Comparison of ENCODE assay signal across 18 cellular contexts in the genomic region with DNA sequence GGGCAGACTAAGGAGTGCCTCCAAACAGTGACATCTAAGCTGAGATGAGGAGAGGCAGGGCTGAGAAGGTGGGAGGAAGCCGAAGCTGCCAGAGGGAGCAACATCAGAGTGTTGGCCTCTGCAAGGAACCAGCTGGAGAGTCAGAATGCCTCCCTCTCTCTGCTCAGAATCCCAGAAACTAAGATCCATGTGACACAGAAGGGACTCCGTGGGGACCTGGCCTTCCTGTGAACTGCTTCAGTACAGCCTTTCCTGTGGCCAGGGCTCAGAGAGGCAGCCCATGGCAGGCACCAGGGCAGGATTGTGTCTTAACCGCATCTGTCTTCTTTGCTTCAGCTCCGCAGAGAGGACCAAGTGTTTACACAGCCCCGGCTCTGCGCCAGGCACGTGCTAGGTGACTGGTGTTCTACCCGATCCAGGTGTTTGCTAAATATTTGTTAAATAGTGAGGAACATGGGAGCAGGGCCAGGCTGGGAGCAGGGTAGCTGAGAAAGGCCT. TPM values are rescaled to one million over a fixed set of nuclear protein-coding genes. Genes with fewer than 3 reads are reported as not detected.
DNase-seq lines count a peak whose midpoint lies in the region; ATAC-seq lines count a peak whose summit lies in the region.
"Had no signal": no experiment of that assay in that cellular context is flagged by ENCODE, and none has a peak within 500 bp of the region (broad histone marks: within the 10 kb centered on the region; RNA-seq: fewer than 3 reads in every experiment).

No MANE protein-coding gene starts in this region.

- intact Hi-C loops in left ventricle myocardium superior (cut with micrococcal nuclease) = no loop called here
- intact Hi-C loops in sciatic nerve (cut with DNase I) = no loop called here

- ATAC-seq in left ventricle myocardium superior = peak; percentile 36
- peak; percentile 35 for ATAC-seq in sciatic nerve
- no peak for ATAC-seq in stimulated activated naive CD8-positive, alpha-beta T cell treated with anti-CD3 and anti-CD28 coated beads, Interleukin-15, Interleukin-2, amounts not matched to agents 100 U/mL and 50 U/mL, for 24 hours
- no peak for ATAC-seq in GM18858 (IDR thresholded peaks at IDR 0.05; ENCODE audit: unreplicated experiment)
- ATAC-seq: effector memory CD8-positive, alpha-beta T cell; SK-N-SH treated with all-trans-retinoic acid at 6 μM for 48 hours had no signal

- DNase-seq in NCI-H1092 treated with DMSO at 0.1 percent for 48 hours (lab: John Stamatoyannopoulos, UW) (peak; percentile 42), NCI-H774 (lab: John Stamatoyannopoulos, UW) (peak; percentile 76), left ventricle myocardium superior (no peak), sciatic nerve (ENCODE audit: low spot score) (no peak), NCI-H187 (lab: John Stamatoyannopoulos, UW) (no peak), C1 segment of cervical spinal cord (lab: John Stamatoyannopoulos, UW) (no peak)
- DNase-seq in stimulated activated naive CD8-positive, alpha-beta T cell treated with anti-CD3 and anti-CD28 coated beads, Interleukin-15, Interleukin-2, amounts not matched to agents 100 U/mL and 50 U/mL, for 24 hours = no peak
- DNase-seq: activated CD4-positive, alpha-beta T cell treated with anti-CD3 and anti-CD28 coated beads for 48 hours; activated effector memory CD4-positive, alpha-beta T cell treated with anti-CD3 and anti-CD28 coated beads, Interleukin-2, amount 50 U/mL, for 16 hours; DMS53; effector memory CD8-positive, alpha-beta T cell; GM23248; OCI-M1; small intestine had no signal

RNA-seq across cellular contexts. Expression of a gene that starts 33.5 kb away (rescaled TPM):
- total RNA-seq in left ventricle myocardium superior = 0.47 TPM
- 1.4 TPM for total RNA-seq in sciatic nerve
- total RNA-seq: GM23248, NCI-H460 had no signal

RNA-seq across cellular contexts. Expression of a gene that starts 58.1 kb away (rescaled TPM):
- 7.1 TPM for total RNA-seq in left ventricle myocardium superior
- total RNA-seq in sciatic nerve = 45.2 TPM
- total RNA-seq: GM23248, NCI-H460, osteoblast had no signal

Comparison
In these comparisons a context has a peak if more than half of its experiments do, and no peak if none do; other contexts are left out.
1. DNase-seq: peak in NCI-H1092 treated with DMSO at 0.1 percent for 48 hours (single experiment) and NCI-H774 (single experiment); none in left ventricle myocardium superior (single experiment), sciatic nerve (single experiment), stimulated activated naive CD8-positive, alpha-beta T cell treated with anti-CD3 and anti-CD28 coated beads, Interleukin-15, Interleukin-2, amounts not matched to agents 100 U/mL and 50 U/mL, for 24 hours (single experiment), NCI-H187 (0 of 2) and C1 segment of cervical spinal cord (0 of 14).
2. ATAC-seq: peak in left ventricle myocardium superior (single experiment) and sciatic nerve (single experiment); none in stimulated activated naive CD8-positive, alpha-beta T cell treated with anti-CD3 and anti-CD28 coated beads, Interleukin-15, Interleukin-2, amounts not matched to agents 100 U/mL and 50 U/mL, for 24 hours (single experiment) and GM18858 (single experiment).